Comparison of ENCODE assay signal across 8 cellular contexts in the genomic region with DNA sequence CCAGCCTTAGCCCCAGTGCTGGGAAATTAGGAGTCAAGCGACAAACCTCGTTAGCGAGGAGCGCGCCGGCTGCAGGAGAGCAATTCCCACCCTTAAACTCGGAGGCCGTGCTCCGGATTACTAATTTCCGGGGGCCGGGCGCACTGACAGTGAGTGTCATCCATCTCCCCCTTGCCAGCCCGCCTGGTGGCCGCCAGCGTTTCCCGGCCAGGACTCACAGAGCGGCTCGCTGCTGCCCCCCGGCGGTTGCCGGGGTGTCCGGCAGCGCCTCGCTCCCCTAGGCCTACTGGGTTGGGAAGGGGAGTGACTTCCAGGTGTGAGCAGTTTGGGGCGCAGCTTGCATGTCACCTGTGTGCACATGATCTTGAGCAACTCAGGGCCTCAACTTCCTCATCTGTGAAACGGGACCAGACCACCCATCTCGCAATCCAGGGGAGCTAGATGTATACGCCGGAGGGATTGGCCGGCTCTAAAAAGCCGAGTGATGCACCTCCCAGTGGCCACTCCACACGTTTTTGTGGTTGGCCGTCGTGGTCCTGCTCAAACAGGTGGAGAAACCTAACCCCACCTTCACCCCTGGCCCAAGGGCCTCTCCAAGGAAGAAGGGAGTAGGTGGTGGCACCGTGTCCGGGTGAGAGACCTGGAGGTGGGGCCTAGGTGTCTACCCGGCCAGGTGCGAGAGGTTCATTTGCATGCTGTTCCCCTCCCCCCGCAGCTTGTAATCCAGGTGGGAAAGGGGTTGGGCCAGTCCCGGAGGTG. TPM values are rescaled to one million over a fixed set of nuclear protein-coding genes. Genes with fewer than 3 reads are reported as not detected.
DNase-seq lines count a peak whose midpoint lies in the region; ATAC-seq, FAIRE-seq and TF ChIP-seq lines count a peak whose summit lies in the region.

No MANE protein-coding gene starts in this region.

- no peaks in the 10 kb centered on the region for H3K27me3 ChIP-seq in fibroblast of lung (ENCODE audit: control insufficient read depth, insufficient read depth, low read length)
- H3K27me3 ChIP-seq in naive thymus-derived CD4-positive, alpha-beta T cell (ENCODE audit: control insufficient read depth in 2 of 2, insufficient read depth in 2 of 2, low read length in 2 of 2): peaks cover 0 to 2% of the 10 kb centered on the region in 2 donors

- H3K9me3 Mint-ChIP-seq in naive thymus-derived CD4-positive, alpha-beta T cell: no peaks in the 10 kb centered on the region

- H3K27me3 Mint-ChIP-seq in naive thymus-derived CD4-positive, alpha-beta T cell: peaks cover 0 to 13% (median 0%) of the 10 kb centered on the region in 5 donors

- H3K36me3 Mint-ChIP-seq in naive thymus-derived CD4-positive, alpha-beta T cell: no peaks in the 10 kb centered on the region

- no peaks in the 10 kb centered on the region for H4K20me1 ChIP-seq in fibroblast of lung (ENCODE audit: control insufficient read depth, extremely low read depth, insufficient read depth, low read length)

- H3K9me3 ChIP-seq in fibroblast of lung (ENCODE audit: control insufficient read depth, insufficient read depth, low read depth, low read length): no peaks in the 10 kb centered on the region
- H3K9me3 ChIP-seq in naive thymus-derived CD4-positive, alpha-beta T cell (ENCODE audit: control insufficient read depth in 2 of 3, low read length in 3 of 3): no peaks in the 10 kb centered on the region

- H3K27ac ChIP-seq in fibroblast of lung (ENCODE audit: insufficient read depth, low read length): peak overlapping the region; percentile 43
- H3K27ac ChIP-seq in naive thymus-derived CD4-positive, alpha-beta T cell (ENCODE audit: low read depth, low read length): no peak overlapping the region

- POLR2A ChIA-PET in naive thymus-derived CD4-positive, alpha-beta T cell (lab: Charles Lee): interaction anchor here (0.5 to 1.5 kb wide), 4 partner anchors 54 to 1787 kb away, joined by 3 to 5 read pairs (median 4); no protein-coding TSS in a partner anchor

- peak overlapping the region; percentile 73 to 86 (median 81) for H3K4me3 Mint-ChIP-seq in naive thymus-derived CD4-positive, alpha-beta T cell

- H3K4me1 Mint-ChIP-seq in naive thymus-derived CD4-positive, alpha-beta T cell: peaks cover 15 to 55% (median 26%) of the 10 kb centered on the region in 7 donors

- no peak for FAIRE-seq in RCC 7860 (lab: Jason Lieb, UNC)

- H3K4me2 ChIP-seq in fibroblast of lung (ENCODE audit: extremely low read depth, insufficient read depth, low read length): peak overlapping the region; percentile 52

- H3K79me2 ChIP-seq in fibroblast of lung (ENCODE audit: control insufficient read depth, insufficient read depth, low read length): no peaks in the 10 kb centered on the region

- peak; percentile 40 for ATAC-seq in GM19395 (IDR thresholded peaks at IDR 0.05; ENCODE audit: unreplicated experiment)
- peak; percentile 85 for ATAC-seq in naive thymus-derived CD4-positive, alpha-beta T cell

- peak overlapping the region in 5 of 9 donors; percentile 17 to 76 (median 76) for H3K27ac Mint-ChIP-seq in naive thymus-derived CD4-positive, alpha-beta T cell

- peak; percentile 83 for DNase-seq in Ammon's horn (ENCODE audit: low spot score)
- peak; percentile 79 for DNase-seq in KG1 (lab: John Stamatoyannopoulos, UW)
- DNase-seq in RCC 7860 (ENCODE audit: low spot score): peak; percentile 75
- DNase-seq in activated T-helper 1 cell treated with Interleukin-2 at 50 U/mL for 16 hours (ENCODE audit: low read depth): peak; percentile 83
- peak; percentile 74 to 79 for DNase-seq in fibroblast of lung (ENCODE audit: low read depth in 2 of 2)
- DNase-seq in naive thymus-derived CD4-positive, alpha-beta T cell: peak; percentile 68 to 93 (median 80)
- peak; percentile 76 to 80 for DNase-seq in stimulated activated CD8-positive, alpha-beta memory T cell treated with anti-CD3 and anti-CD28 coated beads, Interleukin-7, amount 100 ng/mL, for 48 hours (ENCODE audit: extremely low read depth in 1 of 2, low read depth in 1 of 2)

- intact Hi-C loops in naive thymus-derived CD4-positive, alpha-beta T cell (cut with micrococcal nuclease): loop anchor here (1.0 to 5.0 kb wide), 8 partner anchors 55 to 307 kb away; no protein-coding TSS in a partner anchor

- no peak overlapping the region for H3K9ac ChIP-seq in fibroblast of lung (ENCODE audit: insufficient read depth, low read length)

- no peak overlapping the region for H2AFZ ChIP-seq in fibroblast of lung (ENCODE audit: low read length)

- CTCF ChIA-PET in naive thymus-derived CD4-positive, alpha-beta T cell (lab: Charles Lee): interaction anchor here (0.6 to 2.5 kb wide), 16 partner anchors 10 to 412 kb away, joined by 3 to 14 read pairs (median 4); no protein-coding TSS in a partner anchor

- TF ChIP-seq CTCF in fibroblast of lung (conservative IDR thresholded peaks at IDR 0.05 in 1 of 2, IDR thresholded peaks at IDR 0.05 in 1 of 2; ENCODE audit: low read depth in 1 of 2, low read length in 2 of 2): peak; percentile 81 to 86

- peaks cover 25% of the 10 kb centered on the region for H3K4me1 ChIP-seq in fibroblast of lung (ENCODE audit: control insufficient read depth, extremely low read depth, insufficient read depth, low read length)
- peaks cover 22 to 30% of the 10 kb centered on the region in 2 donors for H3K4me1 ChIP-seq in naive thymus-derived CD4-positive, alpha-beta T cell (ENCODE audit: control insufficient read depth in 2 of 2, insufficient read depth in 2 of 2, low read length in 2 of 2)

- peak overlapping the region in 1 of 4 experiments; percentile 27 for H3K4me3 ChIP-seq in fibroblast of lung (replicated peaks in 1 of 4; ENCODE audit: control extremely low read depth in 1 of 4, insufficient read depth in 1 of 4, low read depth in 3 of 4, low read length in 4 of 4)
- peak overlapping the region; percentile 66 for H3K4me3 ChIP-seq in naive thymus-derived CD4-positive, alpha-beta T cell (ENCODE audit: low read length)

- no peaks in the 10 kb centered on the region for H3K36me3 ChIP-seq in fibroblast of lung (ENCODE audit: control insufficient read depth, insufficient read depth, low read length)
- H3K36me3 ChIP-seq in naive thymus-derived CD4-positive, alpha-beta T cell (ENCODE audit: control insufficient read depth in 2 of 3, insufficient read depth in 3 of 3, low read length in 3 of 3): no peaks in the 10 kb centered on the region

RNA-seq across cellular contexts. Expression of a gene that starts 2.5 kb away (rescaled TPM):
- 31.1 and 35.7 TPM in 2 replicates for total RNA-seq in fibroblast of lung
- polyA plus RNA-seq in fibroblast of lung: 11.0 and 13.0 TPM in 2 replicates
- polyA plus RNA-seq in fibroblast of lung (2012): 17.9 and 19.8 TPM in 2 replicates
- 16.8 and 21.8 TPM in 2 replicates for polyA minus RNA-seq in fibroblast of lung (ENCODE audit: low replicate concordance)
- total RNA-seq in naive thymus-derived CD4-positive, alpha-beta T cell: 10 to 100 TPM in 4 of 5 experiments, 1 to 10 TPM in 1; 8.7 to 69.2 (median 33.3) TPM
- under 1 TPM; 0.18 to 0.37 TPM for polyA plus RNA-seq in naive thymus-derived CD4-positive, alpha-beta T cell
